Comparison of ENCODE assay signal across 8 cellular contexts in the genomic region with DNA sequence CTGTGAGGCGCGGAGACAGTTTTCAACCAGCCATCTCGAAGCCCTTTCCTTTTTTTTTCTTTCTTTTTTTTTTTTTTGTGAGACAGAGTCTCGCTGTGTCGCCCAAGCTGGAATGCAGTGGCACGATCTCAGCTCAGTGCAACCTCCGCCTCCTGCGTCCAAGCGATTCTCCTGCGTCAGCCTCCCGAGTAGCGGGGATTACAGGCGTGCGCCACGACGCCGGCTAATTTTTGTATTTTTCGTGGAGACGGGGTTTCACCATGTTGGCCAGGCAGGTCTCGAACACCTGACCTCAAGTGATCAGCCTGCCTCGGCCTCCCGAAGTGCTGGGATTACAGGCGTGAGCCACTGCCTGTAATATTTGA. TPM values are rescaled to one million over a fixed set of nuclear protein-coding genes. Genes with fewer than 3 reads are reported as not detected.
A peak's percentile ranks its signal among the peaks of the same experiment; 100 is the strongest.
DNase-seq lines count a peak whose midpoint lies in the region; ATAC-seq, FAIRE-seq and TF ChIP-seq lines count a peak whose summit lies in the region.
"Not testable (repeated sequence)": the region's sequence is repeated elsewhere in the genome, so short reads cannot be mapped to it uniquely, and the experiment has no call there.

No MANE protein-coding gene starts in this region.

- TF ChIP-seq RAD21 in HepG2 (CRISPR knock-in tag; IDR thresholded peaks at IDR 0.05) = not testable (repeated sequence)

- not testable (repeated sequence) for H3K9me3 Mint-ChIP-seq in activated CD4-positive, alpha-beta memory T cell treated with anti-CD3 and anti-CD28 coated beads, Interleukin-2, amount 10 ng/mL, durations not matched to agents 7 days and 5 days

- H3K4me3 Mint-ChIP-seq in activated CD4-positive, alpha-beta memory T cell treated with anti-CD3 and anti-CD28 coated beads, Interleukin-2, amount 10 ng/mL, durations not matched to agents 7 days and 5 days = peak overlapping the region; percentile 25

- peaks cover 20% of the 10 kb centered on the region for H3K4me1 Mint-ChIP-seq in activated CD4-positive, alpha-beta memory T cell treated with anti-CD3 and anti-CD28 coated beads, Interleukin-2, amount 10 ng/mL, durations not matched to agents 7 days and 5 days

- dilution Hi-C loops in mammary epithelial cell (cut with HindIII; ENCODE audit: low sequenced_read_pairs) = not testable (repeated sequence)

- H3K9ac ChIP-seq in BLaER1 = peak overlapping the region; percentile 61; the same call in 1 of the 2 replicates
- peak overlapping the region; percentile 86 for H3K9ac ChIP-seq in mammary epithelial cell (ENCODE audit: insufficient read depth, low read length)
- not testable (repeated sequence) for H3K9ac ChIP-seq in HepG2 (ENCODE audit: insufficient read depth, low read depth, low read length)

- H3K4me3 ChIP-seq in BLaER1 (peak overlapping the region; percentile 70), mammary epithelial cell (replicated peaks in 1 of 3; ENCODE audit: insufficient read depth in 1 of 3, low read depth in 2 of 3, low read length in 3 of 3) (peak overlapping the region; percentile 64 to 78 (median 65)), fibroblast of villous mesenchyme (ENCODE audit: low read depth, low read length) (peak overlapping the region; percentile 70), HepG2 (replicated peaks in 1 of 3; ENCODE audit: insufficient read depth in 1 of 3, low read depth in 2 of 3, low read length in 3 of 3) (peak overlapping the region in 1 of 3 experiments; percentile 64; a peak in 1 of 6 replicates), neuron (ENCODE audit: low read length) (peak overlapping the region; percentile 56), stomach (peak overlapping the region; percentile 64 to 85 (median 68))

- peaks cover 27% of the 10 kb centered on the region for H4K20me1 ChIP-seq in BLaER1
- not testable (repeated sequence) for H4K20me1 ChIP-seq in mammary epithelial cell (ENCODE audit: insufficient read depth, low read length); HepG2 (ENCODE audit: insufficient read depth, low read length)

- not testable (repeated sequence) for TF ChIP-seq EP300 in HepG2 (IDR thresholded peaks at IDR 0.05; ENCODE audit: low read depth in 2 of 2, low read length in 2 of 2); HepG2 (CRISPR knock-in tag; IDR thresholded peaks at IDR 0.05; ENCODE audit: borderline replicate concordance); stomach (IDR thresholded peaks at IDR 0.05)

- H3K4me2 ChIP-seq in BLaER1 (peak overlapping the region; percentile 100), mammary epithelial cell (ENCODE audit: insufficient read depth, low read depth, low read length) (peak overlapping the region; percentile 98), HepG2 (ENCODE audit: low read depth, low read length) (peak overlapping the region; percentile 65; the same call in 1 of the 2 replicates)

- TF ChIP-seq POLR2A in HepG2 (IDR thresholded peaks at IDR 0.05; ENCODE audit: insufficient read depth in 1 of 2, low read depth in 2 of 2, low read length in 2 of 2); stomach (IDR thresholded peaks at IDR 0.05): not testable (repeated sequence)

- not testable (repeated sequence) for H3K36me3 Mint-ChIP-seq in activated CD4-positive, alpha-beta memory T cell treated with anti-CD3 and anti-CD28 coated beads, Interleukin-2, amount 10 ng/mL, durations not matched to agents 7 days and 5 days (ENCODE audit: low read depth)

- peak overlapping the region; percentile 95 for H2AFZ ChIP-seq in mammary epithelial cell (ENCODE audit: low read depth, low read length)
- not testable (repeated sequence) for H2AFZ ChIP-seq in HepG2 (ENCODE audit: low read length)
- H2AFZ ChIP-seq in neuron (ENCODE audit: low read depth, low read length) = peak overlapping the region; percentile 93

- CTCF ChIA-PET in activated CD4-positive, alpha-beta memory T cell treated with anti-CD3 and anti-CD28 coated beads, Interleukin-2, amount 10 ng/mL, durations not matched to agents 7 days and 5 days (lab: Charles Lee); mammary epithelial cell (lab: Charles Lee; ENCODE audit: low non-redundant PET); HepG2 (lab: Yijun Ruan, JAX; ENCODE audit: low intra/inter-chr PET ratio, low total read pairs): not testable (repeated sequence)

- intact Hi-C loops in mammary epithelial cell (cut with micrococcal nuclease) = loop anchor here (5.0 kb wide), 1 partner anchor 57 kb away; no protein-coding TSS in a partner anchor
- intact Hi-C loops in HepG2 (cut with micrococcal nuclease; ENCODE audit: unreplicated experiment); stomach (cut with DNase I; ENCODE audit: low total_unique reads): not testable (repeated sequence)

- peaks cover 37% of the 10 kb centered on the region for H3K79me2 ChIP-seq in mammary epithelial cell (ENCODE audit: insufficient read depth, low read length)
- H3K79me2 ChIP-seq in HepG2 (ENCODE audit: insufficient read depth, low read length) = not testable (repeated sequence)

- TF ChIP-seq CTCF in mammary epithelial cell (conservative IDR thresholded peaks at IDR 0.05 in 1 of 2, IDR thresholded peaks at IDR 0.05 in 1 of 2; ENCODE audit: extremely low read depth in 1 of 2, insufficient read depth in 1 of 2, low read depth in 1 of 2, low read length in 2 of 2); fibroblast of villous mesenchyme (IDR thresholded peaks at IDR 0.05; ENCODE audit: insufficient read depth, low read depth, low read length); HepG2 (CRISPR knock-in tag; IDR thresholded peaks at IDR 0.05); stomach (IDR thresholded peaks at IDR 0.05): not testable (repeated sequence)

- H3K27me3 Mint-ChIP-seq in activated CD4-positive, alpha-beta memory T cell treated with anti-CD3 and anti-CD28 coated beads, Interleukin-2, amount 10 ng/mL, durations not matched to agents 7 days and 5 days = peaks cover 66% of the 10 kb centered on the region

- not testable (repeated sequence) for ATAC-seq in HepG2

- H3K9me3 ChIP-seq in BLaER1; mammary epithelial cell (replicated peaks; ENCODE audit: insufficient read depth, low read length); HepG2 (ENCODE audit: low read length); neuron (ENCODE audit: low read length); stomach: not testable (repeated sequence)

- 37% methylated on average over 20 of the region's 23 CpGs for WGBS in mammary epithelial cell (ENCODE audit: low coverage, missing lambda C conversion rate)
- WGBS in HepG2 (ENCODE audit: low lambda C conversion rate) = 53% methylated on average over 23 of the region's 23 CpGs
- 5 to 12% (median 8%) methylated on average over 23 of the region's 23 CpGs for WGBS in stomach, 5 donors

- H3K27ac Mint-ChIP-seq in activated CD4-positive, alpha-beta memory T cell treated with anti-CD3 and anti-CD28 coated beads, Interleukin-2, amount 10 ng/mL, durations not matched to agents 7 days and 5 days = not testable (repeated sequence)

- in situ Hi-C loops in mammary epithelial cell (cut with MboI; ENCODE audit: low sequenced_read_pairs in 2 of 2) (loop anchor here in 1 of 2 donors (25.0 kb wide), 1 partner anchor 547 kb away; no protein-coding TSS in a partner anchor), HepG2 (cut with HindIII; ENCODE audit: extremely low pct_ligation_motif_present, low pct_unique_long_range_greater_than_20kb) (loop anchor here (25.0 kb wide), 2 partner anchors 1072 to 1322 kb away; no protein-coding TSS in a partner anchor)

- POLR2A ChIA-PET in activated CD4-positive, alpha-beta memory T cell treated with anti-CD3 and anti-CD28 coated beads, Interleukin-2, amount 10 ng/mL, durations not matched to agents 7 days and 5 days (lab: Charles Lee); HepG2 (lab: Yijun Ruan, JAX): not testable (repeated sequence)

- DNase-seq in NCI-H1092 treated with DMSO at 0.1 percent for 48 hours (lab: John Stamatoyannopoulos, UW) = peak; percentile 32
- DNase-seq in activated CD4-positive, alpha-beta memory T cell treated with anti-CD3 and anti-CD28 coated beads, Interleukin-2, amount 10 ng/mL, durations not matched to agents 7 days and 5 days; mammary epithelial cell; fibroblast of villous mesenchyme (ENCODE audit: low read depth); HepG2 (ENCODE audit: low spot score): not testable (repeated sequence)
- peak; percentile 45 for DNase-seq in stomach

- not testable (repeated sequence) for FAIRE-seq in HepG2 (lab: Jason Lieb, UNC)

- H3K4me1 ChIP-seq in BLaER1 = peaks cover 29% of the 10 kb centered on the region
- peaks cover 33% of the 10 kb centered on the region for H3K4me1 ChIP-seq in mammary epithelial cell (ENCODE audit: insufficient read depth, low read length)
- peaks cover 16% of the 10 kb centered on the region for H3K4me1 ChIP-seq in HepG2 (ENCODE audit: insufficient read depth, low read length)
- H3K4me1 ChIP-seq in neuron (ENCODE audit: insufficient read depth, low read length) = peaks cover 20% of the 10 kb centered on the region
- H3K4me1 ChIP-seq in stomach = peaks cover 9 to 63% (median 51%) of the 10 kb centered on the region in 4 donors

- H3K27ac ChIP-seq in BLaER1; HepG2 (ENCODE audit: extremely low read length, insufficient read depth, low read length): not testable (repeated sequence)
- H3K27ac ChIP-seq in mammary epithelial cell (ENCODE audit: insufficient read depth, low read depth, low read length) (peak overlapping the region; percentile 72), stomach (peak overlapping the region; percentile 92 to 95 (median 94))

- not testable (repeated sequence) for H3K36me3 ChIP-seq in BLaER1; HepG2 (replicated peaks in 1 of 2; ENCODE audit: control insufficient read depth in 1 of 2, insufficient read depth in 2 of 2, low read length in 2 of 2); neuron (ENCODE audit: insufficient read depth, low read length)
- H3K36me3 ChIP-seq in mammary epithelial cell (ENCODE audit: insufficient read depth, low read length) = peaks cover 13% of the 10 kb centered on the region
- H3K36me3 ChIP-seq in stomach = peaks cover 0 to 24% (median 8%) of the 10 kb centered on the region in 4 donors

- H3K27me3 ChIP-seq in BLaER1 = peaks cover 69% of the 10 kb centered on the region
- not testable (repeated sequence) for H3K27me3 ChIP-seq in mammary epithelial cell (ENCODE audit: insufficient read depth, low read length)
- H3K27me3 ChIP-seq in HepG2 (ENCODE audit: control insufficient read depth in 1 of 2, insufficient read depth in 2 of 2, low read length in 2 of 2) = peaks cover 0 to 55% of the 10 kb centered on the region in 2 experiments; a peak in 3 of 5 replicates
- H3K27me3 ChIP-seq in neuron (ENCODE audit: insufficient read depth, low read length) = peaks cover 81% of the 10 kb centered on the region
- peaks cover 0 to 50% (median 21%) of the 10 kb centered on the region in 3 donors for H3K27me3 ChIP-seq in stomach

- TSS peak; percentile 44 for BruUV-seq in mammary epithelial cell (replicated peaks; lab: Mats Ljungman, UMichigan)
- not testable (repeated sequence) for BruUV-seq in HepG2 (replicated peaks; lab: Mats Ljungman, UMichigan)

RNA-seq across cellular contexts. Expression of a gene that starts 1.0 kb away (rescaled TPM):
- total RNA-seq in activated CD4-positive, alpha-beta memory T cell treated with anti-CD3 and anti-CD28 coated beads, Interleukin-2, amount 10 ng/mL, durations not matched to agents 7 days and 5 days = under 1 TPM; 0.35 TPM
- total RNA-seq in mammary epithelial cell = 10 to 100 TPM; 20.5 to 52.5 TPM
- 10.1 TPM for polyA plus RNA-seq in mammary epithelial cell
- polyA minus RNA-seq in mammary epithelial cell = 8.6 TPM
- total RNA-seq in fibroblast of villous mesenchyme = 2.6 and 3.5 TPM in 2 replicates
- total RNA-seq in HepG2 (2016; rRNA removed; fragmentation: Illumina TruSeq; extraction: Trizol) = 0.20 TPM in 1 of 2 replicates, not detected in the other
- total RNA-seq in HepG2 (2016; cell fraction: cytosol; rRNA removed; fragmentation: Illumina TruSeq; extraction: Trizol; ENCODE audit: low read depth) = not detected in 2 replicates
- 0.28 TPM in 1 of 2 replicates, not detected in the other for total RNA-seq in HepG2 (2016; cell fraction: insoluble cytoplasmic fraction; rRNA removed; fragmentation: Illumina TruSeq; extraction: Trizol)
- 0.09 and 0.17 TPM in 2 replicates for total RNA-seq in HepG2 (2016; cell fraction: membrane; rRNA removed; fragmentation: Illumina TruSeq; extraction: Trizol)
- 0.40 and 0.88 TPM in 2 replicates for total RNA-seq in HepG2 (2016; cell fraction: nucleus; rRNA removed; fragmentation: Illumina TruSeq; extraction: Trizol)
- polyA plus RNA-seq in HepG2 (2011; rRNA removed) = 0.37 and 0.55 TPM in 2 replicates
- 0.42 and 0.46 TPM in 2 replicates for polyA plus RNA-seq in HepG2 (2011; cell fraction: cytosol; rRNA removed)
- 1.9 and 2.3 TPM in 2 replicates for polyA plus RNA-seq in HepG2 (2011; cell fraction: nucleus; rRNA removed)
- polyA plus RNA-seq in HepG2 (2012) = 0.13 and 1.5 TPM in 2 replicates
- not detected in 2 replicates for polyA plus RNA-seq in HepG2 (2016; cell fraction: cytosol; fragmentation: Illumina TruSeq; extraction: Trizol; ENCODE audit: low read depth)
- polyA plus RNA-seq in HepG2 (2016; cell fraction: insoluble cytoplasmic fraction; fragmentation: Illumina TruSeq; extraction: Trizol; ENCODE audit: low read depth) = 0.11 TPM in 1 of 2 replicates, not detected in the other
- 0.07 and 0.26 TPM in 2 replicates for polyA plus RNA-seq in HepG2 (2016; cell fraction: membrane; fragmentation: Illumina TruSeq; extraction: Trizol; ENCODE audit: low read depth)
- 0.53 and 0.56 TPM in 2 replicates for polyA plus RNA-seq in HepG2 (2016; cell fraction: nucleus; fragmentation: Illumina TruSeq; extraction: Trizol; ENCODE audit: insufficient read depth, low read depth)
- 0.56 and 10.8 TPM in 2 replicates for polyA minus RNA-seq in HepG2 (2011; rRNA and poly(A)+ RNA removed; ENCODE audit: low replicate concordance)
- 0.26 and 1.2 TPM in 2 replicates for polyA minus RNA-seq in HepG2 (2011; cell fraction: cytosol; rRNA and poly(A)+ RNA removed)
- polyA minus RNA-seq in HepG2 (2011; cell fraction: nucleus; rRNA and poly(A)+ RNA removed) = 1.1 and 1.3 TPM in 2 replicates
- total RNA-seq in stomach = 100 to 1,000 TPM in 1 of 5 donors, 10 to 100 TPM in 4; 34.8 to 323 (median 58.6) TPM
- polyA plus RNA-seq in stomach = 100 to 1,000 TPM in 1 of 3 donors, 10 to 100 TPM in 2; 18.2 to 150 (median 31.6) TPM
